1 cellular context compared by ENCODE assay signal in genomic region chr19:18231775-18232174, GRCh38.
TF ChIP-seq lines count a peak whose summit lies in the region.

No MANE protein-coding gene starts in this region.

TF ChIP-seq in K562, 482 proteins besides CTCF, POLR2A, EP300 and RAD21:
- TF ChIP-seq ESRRB (CRISPR knock-in tag; IDR thresholded peaks at IDR 0.05; ENCODE audit: borderline replicate concordance): no peak
- no peak for TF ChIP-seq PREB (CRISPR knock-in tag; IDR thresholded peaks at IDR 0.05)
- TF ChIP-seq TFE3 (CRISPR knock-in tag; IDR thresholded peaks at IDR 0.05): no peak
- no peak for TF ChIP-seq BRF1 (IDR thresholded peaks at IDR 0.05; ENCODE audit: borderline replicate concordance, extremely low read depth, insufficient read length)
- TF ChIP-seq ETS1 (conservative IDR thresholded peaks at IDR 0.05; ENCODE audit: control insufficient read depth, low read depth, low read length): no peak
- no peak for TF ChIP-seq HMG20B (CRISPR knock-in tag; IDR thresholded peaks at IDR 0.05)
- TF ChIP-seq VEZF1 (CRISPR knock-in tag; IDR thresholded peaks at IDR 0.05): 0 out of 2 replicates have a peak, but pooled peaks have one; percentile 7
- no peak for TF ChIP-seq FOXA3 (CRISPR knock-in tag; conservative IDR thresholded peaks at IDR 0.05 in 1 of 2, IDR thresholded peaks at IDR 0.05 in 1 of 2)
